ENCODE assay signal across 1 cellular context in the genomic region with DNA sequence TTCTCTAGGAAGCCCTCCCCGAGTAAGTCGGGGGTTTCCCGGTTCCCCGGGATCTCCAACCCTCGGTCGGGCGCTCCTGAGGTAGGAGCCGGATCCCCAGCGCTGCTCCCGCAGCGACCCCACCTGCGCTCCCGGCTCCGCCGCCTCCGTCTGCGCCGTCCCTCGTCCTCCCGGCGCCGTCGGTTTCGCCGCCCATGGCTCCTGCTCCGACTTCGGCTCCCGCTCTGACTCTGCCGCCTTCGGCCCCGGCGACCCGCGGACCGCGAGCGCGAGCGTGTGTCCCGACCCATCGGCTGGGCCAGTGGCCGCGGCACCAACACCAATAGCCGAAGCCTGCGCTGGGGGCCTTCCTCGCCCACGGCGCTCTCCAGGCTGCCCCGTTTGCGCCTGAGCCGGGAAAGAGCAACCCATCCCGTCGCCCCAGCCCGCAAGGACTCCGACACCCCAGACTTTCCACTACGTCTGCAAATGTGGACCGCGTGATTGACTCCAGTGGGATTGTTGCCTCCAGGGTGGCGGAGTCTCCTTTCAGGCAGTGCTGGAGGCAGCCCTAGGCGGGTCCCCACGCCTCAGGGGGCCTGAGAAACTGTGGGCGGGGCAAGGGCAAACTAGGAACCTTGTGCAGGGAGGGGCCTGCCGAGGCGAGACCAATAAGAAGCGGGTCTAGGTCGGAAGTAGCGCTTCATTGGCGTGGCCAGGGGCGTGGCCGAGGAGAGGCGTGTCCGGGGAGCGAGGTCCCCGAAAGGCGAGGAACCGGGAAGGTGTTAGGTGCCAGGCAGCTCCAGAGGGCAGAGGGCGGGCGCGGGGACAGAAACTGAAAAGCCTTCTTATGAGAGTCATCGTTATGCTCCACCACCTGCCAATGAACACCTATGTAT.
TF ChIP-seq lines count a peak whose summit lies in the region.

TSS of gene CACTIN (minus strand) at position 318 of the 878 bp plus-strand sequence. CDS start at position 290, 28 bp downstream.

TF ChIP-seq in HEK293, 187 proteins besides CTCF, POLR2A, EP300 and RAD21 (continued from another document and continues in another):
- TF ChIP-seq ZNF280C (tag by site-specific recombination; IDR thresholded peaks at IDR 0.05) (no peak), INSM2 (tag by site-specific recombination; IDR thresholded peaks at IDR 0.05) (peak; percentile 53; the same call in 1 of the 2 replicates), ZNF214 (tag by site-specific recombination; IDR thresholded peaks at IDR 0.05; ENCODE audit: borderline replicate concordance) (no peak), ZNF416 (tag by site-specific recombination; IDR thresholded peaks at IDR 0.05) (no peak), ZSCAN5A (tag by site-specific recombination; IDR thresholded peaks at IDR 0.05) (no peak), ZNF324 (tag by site-specific recombination; IDR thresholded peaks at IDR 0.05) (peak; percentile 95), ZSCAN30 (tag by site-specific recombination; IDR thresholded peaks at IDR 0.05) (peak; percentile 81), ZNF366 (tag by site-specific recombination; conservative IDR thresholded peaks at IDR 0.05) (no peak), ZNF791 (tag by site-specific recombination; IDR thresholded peaks at IDR 0.05) (no peak), ZNF10 (tag by site-specific recombination; IDR thresholded peaks at IDR 0.05) (peak; percentile 25; the same call in 1 of the 2 replicates), ZNF837 (tag by site-specific recombination; IDR thresholded peaks at IDR 0.05) (no peak), ZNF16 (tag by site-specific recombination; IDR thresholded peaks at IDR 0.05; ENCODE audit: low read depth) (no peak), ZNF555 (tag by site-specific recombination; conservative IDR thresholded peaks at IDR 0.05) (no peak), ZNF777 (tag by site-specific recombination; IDR thresholded peaks at IDR 0.05; ENCODE audit: borderline replicate concordance) (no peak), IKZF3 (tag by site-specific recombination; IDR thresholded peaks at IDR 0.05) (no peak), HOXC10 (CRISPR knock-in tag; IDR thresholded peaks at IDR 0.05) (no peak), BCL11A (tag by site-specific recombination; IDR thresholded peaks at IDR 0.05; ENCODE audit: low read depth) (no peak), ZBTB7A (tag by site-specific recombination; IDR thresholded peaks at IDR 0.05; ENCODE audit: low read depth) (0 out of 2 replicates have a peak, but pooled peaks have one; percentile 61), ZNF473 (tag by site-specific recombination; IDR thresholded peaks at IDR 0.05) (no peak), ZNF843 (tag by site-specific recombination; IDR thresholded peaks at IDR 0.05) (peak; percentile 51), ZNF561 (tag by site-specific recombination; IDR thresholded peaks at IDR 0.05; ENCODE audit: borderline replicate concordance) (peak; percentile 78), SP3 (tag by site-specific recombination; IDR thresholded peaks at IDR 0.05) (peak; percentile 99), ZNF830 (tag by site-specific recombination; IDR thresholded peaks at IDR 0.05; ENCODE audit: low read depth) (no peak), GLIS2 (tag by site-specific recombination; IDR thresholded peaks at IDR 0.05) (peak; percentile 93), ZNF621 (tag by site-specific recombination; IDR thresholded peaks at IDR 0.05) (no peak), ZNF785 (tag by site-specific recombination; IDR thresholded peaks at IDR 0.05) (peak; percentile 31; the same call in 1 of the 2 replicates), GLI2 (tag by site-specific recombination; IDR thresholded peaks at IDR 0.05; ENCODE audit: borderline replicate concordance, low read depth) (no peak), ZNF501 (tag by site-specific recombination; IDR thresholded peaks at IDR 0.05) (peak; percentile 81), ZNF302 (tag by site-specific recombination; IDR thresholded peaks at IDR 0.05; ENCODE audit: low read depth) (no peak), ZNF624 (tag by site-specific recombination; IDR thresholded peaks at IDR 0.05) (no peak), ZNF292 (tag by site-specific recombination; IDR thresholded peaks at IDR 0.05; ENCODE audit: borderline replicate concordance, low read depth) (no peak), KLF9 (tag by site-specific recombination; IDR thresholded peaks at IDR 0.05; ENCODE audit: low read depth) (peak; percentile 94), ZNF274 (IDR thresholded peaks at IDR 0.05; ENCODE audit: low read length) (no peak), ZNF274 (tag by site-specific recombination; IDR thresholded peaks at IDR 0.05; ENCODE audit: borderline replicate concordance) (no peak), ZNF157 (tag by site-specific recombination; IDR thresholded peaks at IDR 0.05) (no peak), ZNF549 (tag by site-specific recombination; IDR thresholded peaks at IDR 0.05) (no peak)
- TF ChIP-seq, protein P1, sequence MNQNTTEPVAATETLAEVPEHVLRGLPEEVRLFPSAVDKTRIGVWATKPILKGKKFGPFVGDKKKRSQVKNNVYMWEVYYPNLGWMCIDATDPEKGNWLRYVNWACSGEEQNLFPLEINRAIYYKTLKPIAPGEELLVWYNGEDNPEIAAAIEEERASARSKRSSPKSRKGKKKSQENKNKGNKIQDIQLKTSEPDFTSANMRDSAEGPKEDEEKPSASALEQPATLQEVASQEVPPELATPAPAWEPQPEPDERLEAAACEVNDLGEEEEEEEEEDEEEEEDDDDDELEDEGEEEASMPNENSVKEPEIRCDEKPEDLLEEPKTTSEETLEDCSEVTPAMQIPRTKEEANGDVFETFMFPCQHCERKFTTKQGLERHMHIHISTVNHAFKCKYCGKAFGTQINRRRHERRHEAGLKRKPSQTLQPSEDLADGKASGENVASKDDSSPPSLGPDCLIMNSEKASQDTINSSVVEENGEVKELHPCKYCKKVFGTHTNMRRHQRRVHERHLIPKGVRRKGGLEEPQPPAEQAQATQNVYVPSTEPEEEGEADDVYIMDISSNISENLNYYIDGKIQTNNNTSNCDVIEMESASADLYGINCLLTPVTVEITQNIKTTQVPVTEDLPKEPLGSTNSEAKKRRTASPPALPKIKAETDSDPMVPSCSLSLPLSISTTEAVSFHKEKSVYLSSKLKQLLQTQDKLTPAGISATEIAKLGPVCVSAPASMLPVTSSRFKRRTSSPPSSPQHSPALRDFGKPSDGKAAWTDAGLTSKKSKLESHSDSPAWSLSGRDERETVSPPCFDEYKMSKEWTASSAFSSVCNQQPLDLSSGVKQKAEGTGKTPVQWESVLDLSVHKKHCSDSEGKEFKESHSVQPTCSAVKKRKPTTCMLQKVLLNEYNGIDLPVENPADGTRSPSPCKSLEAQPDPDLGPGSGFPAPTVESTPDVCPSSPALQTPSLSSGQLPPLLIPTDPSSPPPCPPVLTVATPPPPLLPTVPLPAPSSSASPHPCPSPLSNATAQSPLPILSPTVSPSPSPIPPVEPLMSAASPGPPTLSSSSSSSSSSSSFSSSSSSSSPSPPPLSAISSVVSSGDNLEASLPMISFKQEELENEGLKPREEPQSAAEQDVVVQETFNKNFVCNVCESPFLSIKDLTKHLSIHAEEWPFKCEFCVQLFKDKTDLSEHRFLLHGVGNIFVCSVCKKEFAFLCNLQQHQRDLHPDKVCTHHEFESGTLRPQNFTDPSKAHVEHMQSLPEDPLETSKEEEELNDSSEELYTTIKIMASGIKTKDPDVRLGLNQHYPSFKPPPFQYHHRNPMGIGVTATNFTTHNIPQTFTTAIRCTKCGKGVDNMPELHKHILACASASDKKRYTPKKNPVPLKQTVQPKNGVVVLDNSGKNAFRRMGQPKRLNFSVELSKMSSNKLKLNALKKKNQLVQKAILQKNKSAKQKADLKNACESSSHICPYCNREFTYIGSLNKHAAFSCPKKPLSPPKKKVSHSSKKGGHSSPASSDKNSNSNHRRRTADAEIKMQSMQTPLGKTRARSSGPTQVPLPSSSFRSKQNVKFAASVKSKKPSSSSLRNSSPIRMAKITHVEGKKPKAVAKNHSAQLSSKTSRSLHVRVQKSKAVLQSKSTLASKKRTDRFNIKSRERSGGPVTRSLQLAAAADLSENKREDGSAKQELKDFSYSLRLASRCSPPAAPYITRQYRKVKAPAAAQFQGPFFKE (tag by site-specific recombination; IDR thresholded peaks at IDR 0.05; ENCODE audit: borderline replicate concordance): no peak
- TF ChIP-seq, protein P2, sequence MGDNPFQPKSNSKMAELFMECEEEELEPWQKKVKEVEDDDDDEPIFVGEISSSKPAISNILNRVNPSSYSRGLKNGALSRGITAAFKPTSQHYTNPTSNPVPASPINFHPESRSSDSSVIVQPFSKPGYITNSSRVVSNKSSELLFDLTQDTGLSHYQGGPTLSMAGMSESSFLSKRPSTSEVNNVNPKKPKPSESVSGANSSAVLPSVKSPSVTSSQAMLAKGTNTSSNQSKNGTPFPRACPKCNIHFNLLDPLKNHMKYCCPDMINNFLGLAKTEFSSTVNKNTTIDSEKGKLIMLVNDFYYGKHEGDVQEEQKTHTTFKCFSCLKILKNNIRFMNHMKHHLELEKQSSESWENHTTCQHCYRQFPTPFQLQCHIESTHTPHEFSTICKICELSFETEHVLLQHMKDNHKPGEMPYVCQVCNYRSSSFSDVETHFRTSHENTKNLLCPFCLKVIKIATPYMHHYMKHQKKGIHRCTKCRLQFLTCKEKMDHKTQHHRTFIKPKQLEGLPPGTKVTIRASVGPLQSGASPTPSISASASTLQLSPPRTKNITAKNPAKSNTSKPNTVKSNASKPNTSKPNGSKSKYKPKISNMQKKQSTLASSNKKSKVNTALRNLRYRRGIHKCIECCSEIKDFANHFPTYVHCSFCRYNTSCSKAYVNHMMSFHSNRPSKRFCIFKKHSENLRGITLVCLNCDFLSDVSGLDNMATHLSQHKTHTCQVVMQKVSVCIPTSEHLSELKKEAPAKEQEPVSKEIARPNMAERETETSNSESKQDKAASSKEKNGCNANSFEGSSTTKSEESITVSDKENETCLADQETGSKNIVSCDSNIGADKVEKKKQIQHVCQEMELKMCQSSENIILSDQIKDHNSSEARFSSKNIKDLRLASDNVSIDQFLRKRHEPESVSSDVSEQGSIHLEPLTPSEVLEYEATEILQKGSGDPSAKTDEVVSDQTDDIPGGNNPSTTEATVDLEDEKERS (tag by site-specific recombination; IDR thresholded peaks at IDR 0.05): no peak
- TF ChIP-seq, protein P3, sequence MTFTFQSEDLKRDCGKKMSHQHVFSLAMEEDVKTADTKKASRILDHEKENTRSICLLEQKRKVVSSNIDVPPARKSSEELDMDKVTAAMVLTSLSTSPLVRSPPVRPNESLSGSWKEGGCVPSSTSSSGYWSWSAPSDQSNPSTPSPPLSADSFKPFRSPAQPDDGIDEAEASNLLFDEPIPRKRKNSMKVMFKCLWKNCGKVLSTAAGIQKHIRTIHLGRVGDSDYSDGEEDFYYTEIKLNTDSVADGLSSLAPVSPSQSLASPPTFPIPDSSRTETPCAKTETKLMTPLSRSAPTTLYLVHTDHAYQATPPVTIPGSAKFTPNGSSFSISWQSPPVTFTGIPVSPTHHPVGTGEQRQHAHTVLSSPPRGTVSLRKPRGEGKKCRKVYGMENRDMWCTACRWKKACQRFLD (tag by site-specific recombination; IDR thresholded peaks at IDR 0.05): no peak; the same call in 1 of the 2 replicates
- TF ChIP-seq, protein P4, sequence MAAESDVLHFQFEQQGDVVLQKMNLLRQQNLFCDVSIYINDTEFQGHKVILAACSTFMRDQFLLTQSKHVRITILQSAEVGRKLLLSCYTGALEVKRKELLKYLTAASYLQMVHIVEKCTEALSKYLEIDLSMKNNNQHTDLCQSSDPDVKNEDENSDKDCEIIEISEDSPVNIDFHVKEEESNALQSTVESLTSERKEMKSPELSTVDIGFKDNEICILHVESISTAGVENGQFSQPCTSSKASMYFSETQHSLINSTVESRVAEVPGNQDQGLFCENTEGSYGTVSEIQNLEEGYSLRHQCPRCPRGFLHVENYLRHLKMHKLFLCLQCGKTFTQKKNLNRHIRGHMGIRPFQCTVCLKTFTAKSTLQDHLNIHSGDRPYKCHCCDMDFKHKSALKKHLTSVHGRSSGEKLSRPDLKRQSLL (tag by site-specific recombination; IDR thresholded peaks at IDR 0.05): 0 out of 2 replicates have a peak, but pooled peaks have one; percentile 8
